ENCODE assay signal across 1 cellular context in the genomic region with DNA sequence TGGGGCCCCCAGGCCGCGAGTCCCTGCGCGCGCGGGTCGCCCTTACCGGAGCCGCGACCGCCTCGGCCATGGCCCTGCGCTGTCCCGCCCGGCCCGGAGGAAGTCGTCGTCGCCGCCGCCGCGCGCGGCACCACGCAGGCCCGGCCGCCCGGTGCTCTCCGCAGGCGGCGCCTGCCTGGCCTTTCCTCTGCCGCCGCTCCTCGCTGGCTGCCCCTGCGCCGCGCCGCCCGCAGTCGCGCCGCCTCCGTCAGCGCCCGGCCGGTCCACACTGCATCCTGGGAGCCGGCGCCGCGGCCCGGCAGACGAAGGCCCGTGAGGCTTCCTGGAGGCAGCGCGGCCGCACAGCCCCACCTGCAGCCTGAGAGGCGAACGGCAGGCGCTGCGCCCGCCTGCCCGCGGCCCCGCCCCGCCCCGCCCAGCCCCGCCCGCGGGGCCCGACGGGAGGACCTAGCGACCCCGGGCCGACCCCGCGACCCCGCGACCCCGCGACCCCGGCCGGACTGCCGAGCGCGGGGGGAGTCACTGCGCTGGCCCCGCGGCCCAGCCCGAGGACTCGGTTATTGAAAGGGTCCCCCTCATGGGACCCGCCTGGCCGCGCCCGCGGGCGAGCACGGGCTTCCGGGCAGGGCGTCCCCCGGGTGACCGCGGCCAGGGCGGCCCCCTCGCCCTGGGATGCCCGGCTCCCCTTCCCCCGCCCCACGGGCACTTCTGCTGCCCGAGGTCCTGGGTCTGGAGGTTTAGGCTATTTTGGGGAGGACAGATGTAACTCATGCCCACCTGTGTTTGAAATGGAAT.
TF ChIP-seq lines count a peak whose summit lies in the region.

A gene (minus strand): TSS at position 343 of the 795 bp plus-strand sequence. CDS start 273 bp downstream, at position 70.

TF ChIP-seq in K562, 482 proteins besides CTCF, POLR2A, EP300 and RAD21 (continued from another document):
- TF ChIP-seq SIX5 (IDR thresholded peaks at IDR 0.05; ENCODE audit: borderline replicate concordance in 1 of 2, insufficient read depth in 1 of 2, low read depth in 1 of 2, low read length in 2 of 2), result no peak
